Comparison of ENCODE assay signal across 11 cellular contexts in the genomic region with DNA sequence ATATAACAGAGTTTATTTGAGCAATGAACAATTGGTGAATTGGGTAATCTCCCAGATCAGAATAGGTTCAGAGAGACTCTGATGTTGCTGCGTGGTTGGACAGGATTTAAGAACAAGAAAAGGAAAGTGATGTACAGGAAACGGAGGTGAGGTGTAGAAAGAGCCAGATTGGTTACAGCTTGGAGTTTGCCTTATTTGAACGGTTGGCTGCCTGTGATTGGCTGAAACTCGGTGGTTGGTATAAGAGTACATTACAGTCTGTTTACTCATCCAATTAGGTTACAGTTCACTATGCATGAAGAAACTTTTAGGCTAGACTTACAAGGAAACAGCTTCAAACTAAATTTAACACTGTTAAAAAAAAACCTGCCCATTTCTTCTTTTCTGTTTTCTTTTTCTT.
DNase-seq lines count a peak whose midpoint lies in the region; ATAC-seq and TF ChIP-seq lines count a peak whose summit lies in the region.
"Had no signal": no experiment of that assay in that cellular context is flagged by ENCODE, and none has a peak within 500 bp of the region (broad histone marks: within the 10 kb centered on the region; RNA-seq: fewer than 3 reads in every experiment).

No MANE protein-coding gene starts in this region.

- H3K27me3 ChIP-seq in WERI-Rb-1 (ENCODE audit: insufficient read depth, low read depth, severe bottlenecking) (no peaks in the 10 kb centered on the region), mesenchymal stem cell (ENCODE audit: control insufficient read depth in 1 of 2, insufficient read depth in 1 of 2, low read length in 2 of 2) (no peaks in the 10 kb centered on the region), transverse colon (no peaks in the 10 kb centered on the region)

- no peak for TF ChIP-seq EP300 in transverse colon (IDR thresholded peaks at IDR 0.05; ENCODE audit: low read depth)

- in situ Hi-C loops in transverse colon (cut with MboI; ENCODE audit: low pct_ligation_motif_present in 1 of 4, low pct_unique_long_range_greater_than_20kb in 1 of 4, low sequenced_read_pairs in 3 of 4), result no loop called here

- H3K79me1 ChIP-seq in mesenchymal stem cell (replicated peaks; ENCODE audit: low read length, poor library complexity, severe bottlenecking), result no peaks in the 10 kb centered on the region

- no peak overlapping the region for H4K91ac ChIP-seq in mesenchymal stem cell (ENCODE audit: low read length)

- no peak overlapping the region for H3K4ac ChIP-seq in mesenchymal stem cell (ENCODE audit: low read depth in 1 of 2, low read length in 2 of 2)

- H3K18ac ChIP-seq in mesenchymal stem cell (ENCODE audit: low read depth in 1 of 2, low read length in 2 of 2), result no peak overlapping the region

- peak; percentile 53 for ATAC-seq in left lobe of liver

- H2BK15ac ChIP-seq in mesenchymal stem cell (ENCODE audit: low read depth, poor library complexity, severe bottlenecking), result no peak overlapping the region

- 69% methylated on average over 2 of the region's 4 CpGs for WGBS in mesenchymal stem cell
- 39 to 55% methylated on average over 4 of the region's 4 CpGs for WGBS in transverse colon (ENCODE audit: low coverage in 1 of 2), 2 donors

- intact Hi-C loops in posterior cingulate gyrus (cut with DNase I) (no loop called here), transverse colon (cut with DNase I; ENCODE audit: low total_unique reads) (no loop called here)

- H3K4me1 ChIP-seq in mesenchymal stem cell (ENCODE audit: control insufficient read depth, insufficient read depth, low read depth, low read length) (no peaks in the 10 kb centered on the region), transverse colon (no peaks in the 10 kb centered on the region)

- H3K36me3 ChIP-seq in WERI-Rb-1, result no peaks in the 10 kb centered on the region
- H3K36me3 ChIP-seq in mesenchymal stem cell (ENCODE audit: control insufficient read depth in 1 of 2, insufficient read depth in 2 of 2, low read depth in 1 of 2, low read length in 2 of 2), result no peaks in the 10 kb centered on the region
- H3K36me3 ChIP-seq in transverse colon, result no peaks in the 10 kb centered on the region

- H2BK12ac ChIP-seq in mesenchymal stem cell (ENCODE audit: low read length in 2 of 2), result no peak overlapping the region

- no peak overlapping the region for H2BK5ac ChIP-seq in mesenchymal stem cell (ENCODE audit: low read depth, low read length, poor library complexity, severe bottlenecking)

- DNase-seq in Daoy (ENCODE audit: low read depth) (peak; percentile 24), HT-29 (ENCODE audit: low spot score) (peak; percentile 14), WERI-Rb-1 (no peak), left lobe of liver (ENCODE audit: low spot score) (no peak), NCI-H524 treated with DMSO at 0.1 percent for 48 hours (lab: John Stamatoyannopoulos, UW) (no peak), posterior cingulate gyrus (no peak), mesenchymal stem cell (no peak), transverse colon (no peak)
- DNase-seq: cerebellar nuclear complex, NCI-H187 treated with DMSO at 0.1 percent for 48 hours had no signal

- H2AFZ ChIP-seq in mesenchymal stem cell (ENCODE audit: low read depth, low read length), result no peak overlapping the region

- H3K9me3 ChIP-seq in WERI-Rb-1 (ENCODE audit: severe bottlenecking), result peaks cover 10% of the 10 kb centered on the region
- H3K9me3 ChIP-seq in mesenchymal stem cell (ENCODE audit: control insufficient read depth, low read length), result peaks cover 4% of the 10 kb centered on the region
- no peaks in the 10 kb centered on the region for H3K9me3 ChIP-seq in transverse colon

- H3K27ac ChIP-seq in WERI-Rb-1, result peak overlapping the region; percentile 78
- no peak overlapping the region for H3K27ac ChIP-seq in mesenchymal stem cell (ENCODE audit: low read length, poor library complexity, severe bottlenecking)
- no peak overlapping the region for H3K27ac ChIP-seq in transverse colon
- H3K27ac ChIP-seq: SK-N-MC had no signal

- H2BK120ac ChIP-seq in mesenchymal stem cell (ENCODE audit: low read depth, low read length), result no peak overlapping the region

- TF ChIP-seq CTCF in WERI-Rb-1 (IDR thresholded peaks at IDR 0.05; ENCODE audit: low read depth, low read length), result no peak
- no peak for TF ChIP-seq CTCF in transverse colon (IDR thresholded peaks at IDR 0.05)

- no peak for TF ChIP-seq POLR2A in transverse colon (IDR thresholded peaks at IDR 0.05)

- H2AK5ac ChIP-seq in mesenchymal stem cell (ENCODE audit: low read length, severe bottlenecking), result no peak overlapping the region

- H3K23ac ChIP-seq in mesenchymal stem cell (ENCODE audit: low read length in 2 of 2), result no peak overlapping the region

- H3K14ac ChIP-seq in mesenchymal stem cell (ENCODE audit: low read length in 2 of 2), result no peak overlapping the region

- H3K4me3 ChIP-seq in WERI-Rb-1 (ENCODE audit: low read depth, low read length) (no peak overlapping the region), mesenchymal stem cell (ENCODE audit: insufficient read depth in 1 of 2, low read depth in 1 of 2, low read length in 2 of 2) (no peak overlapping the region), transverse colon (no peak overlapping the region)
- H3K4me3 ChIP-seq: SK-N-MC had no signal

- no peak overlapping the region for H3K4me2 ChIP-seq in mesenchymal stem cell (ENCODE audit: low read length, poor library complexity, severe bottlenecking)

- H3K9ac ChIP-seq in mesenchymal stem cell (ENCODE audit: low read length), result no peak overlapping the region

- H4K8ac ChIP-seq in mesenchymal stem cell (ENCODE audit: low read length), result no peak overlapping the region

Comparison
In these comparisons a context has a peak if more than half of its experiments do, and no peak if none do; other contexts are left out.
1. DNase-seq: peak in Daoy (single experiment) and HT-29 (single experiment); none in WERI-Rb-1 (single experiment), left lobe of liver (single experiment), NCI-H524 treated with DMSO at 0.1 percent for 48 hours (single experiment), posterior cingulate gyrus (0 of 10), mesenchymal stem cell (single experiment) and transverse colon (single experiment).